1 cellular context compared by ENCODE assay signal in the genomic region with DNA sequence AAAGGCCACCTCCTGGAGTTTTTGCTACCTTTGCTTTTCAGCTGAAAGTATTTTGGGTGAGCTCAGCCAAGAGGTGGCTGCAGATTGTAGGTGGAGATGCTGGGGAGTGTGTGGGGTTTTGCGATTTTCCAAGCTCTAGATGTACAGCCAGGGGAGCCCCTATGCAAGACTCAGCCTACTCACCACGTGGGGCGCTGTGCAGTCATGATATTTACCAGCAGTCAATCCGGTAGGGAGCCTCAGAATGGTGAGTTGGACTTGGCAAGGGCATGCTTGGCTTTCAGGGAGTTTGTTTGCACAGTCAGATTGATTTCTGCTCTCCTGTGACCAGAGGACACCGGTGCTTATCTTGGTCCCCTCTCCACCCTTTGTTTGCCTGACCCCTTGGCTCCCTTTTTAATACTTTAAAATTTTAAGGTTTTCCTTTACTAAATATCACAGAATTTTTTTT.
TF ChIP-seq lines count a peak whose summit lies in the region.

No MANE protein-coding gene starts in this region.

TF ChIP-seq in GM23338, 12 proteins besides CTCF, POLR2A, EP300 and RAD21 (continued from another document):
- TF ChIP-seq EZH2 (IDR thresholded peaks at IDR 0.05; ENCODE audit: low read depth, unreplicated experiment): no peak
- TF ChIP-seq, protein P1, sequence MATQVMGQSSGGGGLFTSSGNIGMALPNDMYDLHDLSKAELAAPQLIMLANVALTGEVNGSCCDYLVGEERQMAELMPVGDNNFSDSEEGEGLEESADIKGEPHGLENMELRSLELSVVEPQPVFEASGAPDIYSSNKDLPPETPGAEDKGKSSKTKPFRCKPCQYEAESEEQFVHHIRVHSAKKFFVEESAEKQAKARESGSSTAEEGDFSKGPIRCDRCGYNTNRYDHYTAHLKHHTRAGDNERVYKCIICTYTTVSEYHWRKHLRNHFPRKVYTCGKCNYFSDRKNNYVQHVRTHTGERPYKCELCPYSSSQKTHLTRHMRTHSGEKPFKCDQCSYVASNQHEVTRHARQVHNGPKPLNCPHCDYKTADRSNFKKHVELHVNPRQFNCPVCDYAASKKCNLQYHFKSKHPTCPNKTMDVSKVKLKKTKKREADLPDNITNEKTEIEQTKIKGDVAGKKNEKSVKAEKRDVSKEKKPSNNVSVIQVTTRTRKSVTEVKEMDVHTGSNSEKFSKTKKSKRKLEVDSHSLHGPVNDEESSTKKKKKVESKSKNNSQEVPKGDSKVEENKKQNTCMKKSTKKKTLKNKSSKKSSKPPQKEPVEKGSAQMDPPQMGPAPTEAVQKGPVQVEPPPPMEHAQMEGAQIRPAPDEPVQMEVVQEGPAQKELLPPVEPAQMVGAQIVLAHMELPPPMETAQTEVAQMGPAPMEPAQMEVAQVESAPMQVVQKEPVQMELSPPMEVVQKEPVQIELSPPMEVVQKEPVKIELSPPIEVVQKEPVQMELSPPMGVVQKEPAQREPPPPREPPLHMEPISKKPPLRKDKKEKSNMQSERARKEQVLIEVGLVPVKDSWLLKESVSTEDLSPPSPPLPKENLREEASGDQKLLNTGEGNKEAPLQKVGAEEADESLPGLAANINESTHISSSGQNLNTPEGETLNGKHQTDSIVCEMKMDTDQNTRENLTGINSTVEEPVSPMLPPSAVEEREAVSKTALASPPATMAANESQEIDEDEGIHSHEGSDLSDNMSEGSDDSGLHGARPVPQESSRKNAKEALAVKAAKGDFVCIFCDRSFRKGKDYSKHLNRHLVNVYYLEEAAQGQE (IDR thresholded peaks at IDR 0.05; ENCODE audit: unreplicated experiment): no peak
TF ChIP-seq in GM23338: peak in this region for 0.
